ENCODE assay signal across 19 cellular contexts in the genomic region with DNA sequence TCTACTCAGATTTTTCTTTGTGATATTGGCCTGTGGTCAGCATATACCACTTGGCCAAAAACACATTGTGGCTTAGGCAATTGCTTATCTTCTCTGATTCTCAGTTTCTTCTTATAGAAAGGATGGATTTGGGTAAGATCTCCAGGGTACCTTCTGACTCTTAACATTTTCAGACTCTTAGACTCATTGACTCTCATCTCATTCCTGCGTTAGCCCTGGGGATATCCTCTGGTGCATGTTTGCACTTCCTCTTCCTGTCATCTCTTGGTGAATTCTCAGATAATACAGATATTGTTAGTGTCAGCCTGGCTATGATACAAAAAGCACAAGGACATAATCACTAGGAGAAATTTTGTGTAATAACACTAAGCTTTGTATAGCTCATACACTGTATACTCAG.
"Had no signal": no experiment of that assay in that cellular context is flagged by ENCODE, and none has a peak within 500 bp of the region (broad histone marks: within the 10 kb centered on the region; RNA-seq: fewer than 3 reads in every experiment).

No MANE protein-coding gene starts in this region.

- H3K4me3 Mint-ChIP-seq: T-helper 17 cell had no signal

- FAIRE-seq: HepG2 had no signal

- DNase-seq: IMR-90, NCI-H1105, NCI-H1417, NCI-H146, NCI-H1694 treated with DMSO at 0.1 percent for 48 hours, NCI-H1930, NCI-H2081, NCI-H2107, NCI-H2227 treated with DMSO at 0.1 percent for 48 hours, NCI-H524, NCI-H526 treated with DMSO at 0.1 percent for 48 hours, NCI-H774, PC-3, Peyer's patch, Right ventricle myocardium superior, SIG-M5, T-helper 1 cell, T-helper 17 cell had no signal

- H3K27me3 Mint-ChIP-seq: T-helper 17 cell had no signal

- ATAC-seq: HepG2, PC-3, T-helper 17 cell had no signal

- H3K4me1 Mint-ChIP-seq: T-helper 17 cell had no signal

- H3K27ac Mint-ChIP-seq: T-helper 17 cell had no signal
